8 cellular contexts compared by ENCODE assay signal in genomic region chr14:23631702-23632460, GRCh38. TPM values are rescaled to one million over a fixed set of nuclear protein-coding genes. Genes with fewer than 3 reads are reported as not detected.
DNase-seq lines count a peak whose midpoint lies in the region; ATAC-seq and TF ChIP-seq lines count a peak whose summit lies in the region.

No MANE protein-coding gene starts in this region.

- peak overlapping the region; percentile 4 for H3K27ac Mint-ChIP-seq in CD4-positive, alpha-beta T cell
- H3K27ac Mint-ChIP-seq in activated naive CD8-positive, alpha-beta T cell = no peak overlapping the region

- peak overlapping the region; percentile 53 for H2BK5ac ChIP-seq in trophoblast cell (ENCODE audit: low read depth, low read length, poor library complexity)

- peak overlapping the region; percentile 58 for H3K4me3 Mint-ChIP-seq in CD4-positive, alpha-beta T cell
- H3K4me3 Mint-ChIP-seq in activated naive CD8-positive, alpha-beta T cell = peak overlapping the region; percentile 69

- H3K4me1 ChIP-seq in trophoblast cell (ENCODE audit: control insufficient read depth in 1 of 2, insufficient read depth in 2 of 2, low read length in 2 of 2) (peaks cover 8 to 11% of the 10 kb centered on the region in 2 experiments), thyroid gland (peaks cover 0 to 4% of the 10 kb centered on the region in 2 donors)

- no peak overlapping the region for H4K12ac ChIP-seq in trophoblast cell (ENCODE audit: low read depth, low read length)

- H2AFZ ChIP-seq in trophoblast cell (ENCODE audit: insufficient read depth, low read length, poor library complexity) = no peak overlapping the region

- peak; percentile 83 for ATAC-seq in CD4-positive, alpha-beta T cell (ENCODE audit: poor library complexity)
- ATAC-seq in GM21367 (IDR thresholded peaks at IDR 0.05; ENCODE audit: unreplicated experiment) (peak; percentile 55), SK-N-SH treated with all-trans-retinoic acid at 6 μM for 48 hours (peak; percentile 95)

- no peaks in the 10 kb centered on the region for H3K36me3 Mint-ChIP-seq in CD4-positive, alpha-beta T cell (ENCODE audit: low read depth)
- H3K36me3 Mint-ChIP-seq in activated naive CD8-positive, alpha-beta T cell = no peaks in the 10 kb centered on the region

- H4K8ac ChIP-seq in trophoblast cell (ENCODE audit: low read depth, low read length) = no peak overlapping the region

- H4K91ac ChIP-seq in trophoblast cell (ENCODE audit: low read depth, low read length) = peak overlapping the region; percentile 69

- no CpG with 5 or more reads among the region's 8 CpGs for WGBS in trophoblast cell (ENCODE audit: extremely low coverage, insufficient coverage, insufficient read length)
- 18 to 28% methylated on average over 8 of the region's 8 CpGs for WGBS in thyroid gland, 2 donors

- no peak overlapping the region for H2AK5ac ChIP-seq in trophoblast cell (ENCODE audit: low read length)

- H3K4ac ChIP-seq in trophoblast cell (ENCODE audit: low read depth, low read length) = no peak overlapping the region

- H3K4me2 ChIP-seq in trophoblast cell (ENCODE audit: low read length) = no peak overlapping the region

- H3K9me3 Mint-ChIP-seq in CD4-positive, alpha-beta T cell = no peaks in the 10 kb centered on the region
- H3K9me3 Mint-ChIP-seq in activated naive CD8-positive, alpha-beta T cell (ENCODE audit: low read depth) = no peaks in the 10 kb centered on the region

- peak; percentile 99 for TF ChIP-seq CTCF in CD4-positive, alpha-beta T cell (IDR thresholded peaks at IDR 0.05)
- peak; percentile 69 to 91 (median 81) for TF ChIP-seq CTCF in thyroid gland (IDR thresholded peaks at IDR 0.05)

- peaks cover 6% of the 10 kb centered on the region for H3K4me1 Mint-ChIP-seq in CD4-positive, alpha-beta T cell (ENCODE audit: low read depth)
- peaks cover 5% of the 10 kb centered on the region for H3K4me1 Mint-ChIP-seq in activated naive CD8-positive, alpha-beta T cell (ENCODE audit: low read depth)

- no peaks in the 10 kb centered on the region for H3K27me3 ChIP-seq in CD4-positive, alpha-beta T cell (ENCODE audit: control insufficient read depth, insufficient read depth, low read length)
- H3K27me3 ChIP-seq in trophoblast cell (ENCODE audit: insufficient read depth, low read length) (no peaks in the 10 kb centered on the region), thyroid gland (no peaks in the 10 kb centered on the region)

- H3K79me1 ChIP-seq in trophoblast cell (ENCODE audit: low read length) = peaks cover 3% of the 10 kb centered on the region

- H3K4me3 ChIP-seq in trophoblast cell (ENCODE audit: low read depth, low read length) = no peak overlapping the region
- no peak overlapping the region for H3K4me3 ChIP-seq in thyroid gland (replicated peaks in 1 of 3)

- H3K9me3 ChIP-seq in CD4-positive, alpha-beta T cell (ENCODE audit: control insufficient read depth, low read length) = no peaks in the 10 kb centered on the region
- peaks cover 6% of the 10 kb centered on the region for H3K9me3 ChIP-seq in trophoblast cell (ENCODE audit: insufficient read depth, low read depth, low read length)
- no peaks in the 10 kb centered on the region for H3K9me3 ChIP-seq in thyroid gland

- no peak overlapping the region for H3K23ac ChIP-seq in trophoblast cell (ENCODE audit: low read length)

- H3K27me3 Mint-ChIP-seq in CD4-positive, alpha-beta T cell = no peaks in the 10 kb centered on the region
- H3K27me3 Mint-ChIP-seq in activated naive CD8-positive, alpha-beta T cell = no peaks in the 10 kb centered on the region

- no peak for TF ChIP-seq POLR2A in thyroid gland (IDR thresholded peaks at IDR 0.05)

- H3K18ac ChIP-seq in trophoblast cell (ENCODE audit: low read length) = no peak overlapping the region

- H3K36me3 ChIP-seq in trophoblast cell (ENCODE audit: control insufficient read depth in 1 of 2, insufficient read depth in 2 of 2, low read length in 2 of 2) (no peaks in the 10 kb centered on the region), thyroid gland (no peaks in the 10 kb centered on the region)

- intact Hi-C loops in CD4-positive, alpha-beta T cell (cut with DNase I, micrococcal nuclease) = loop anchor here (1.0 to 5.0 kb wide), 7 partner anchors 43 to 470 kb away; no protein-coding TSS in a partner anchor
- intact Hi-C loops in head of caudate nucleus (cut with DNase I) = loop anchor here (10.0 kb wide), 1 partner anchor 303 kb away; no protein-coding TSS in a partner anchor
- intact Hi-C loops in thyroid gland (cut with DNase I) = no loop called here

- H2BK120ac ChIP-seq in trophoblast cell (ENCODE audit: insufficient read depth, low read length, poor library complexity) = peak overlapping the region; percentile 13

- CTCF ChIA-PET in CD4-positive, alpha-beta T cell (lab: Charles Lee) = interaction anchor here (0.9 to 1.3 kb wide), 7 partner anchors 8 to 299 kb away, joined by 3 to 7 read pairs (median 4); no protein-coding TSS in a partner anchor

- peak overlapping the region; percentile 27 for H2BK12ac ChIP-seq in trophoblast cell (ENCODE audit: low read length)

- H3K9ac ChIP-seq in trophoblast cell (ENCODE audit: low read length) = no peak overlapping the region

- H3K14ac ChIP-seq in trophoblast cell (ENCODE audit: low read length) = no peak overlapping the region

- POLR2A ChIA-PET in CD4-positive, alpha-beta T cell (lab: Charles Lee) = interaction anchor here (1.0 to 1.8 kb wide), 3 partner anchors 21 to 529 kb away, joined by 4 to 9 read pairs (median 8); partner anchors contain the start of gene IRF9

- DNase-seq in CD4-positive, alpha-beta T cell = peak; percentile 53 to 77 (median 60)
- DNase-seq in M059J (ENCODE audit: low read depth) = peak; percentile 67
- peak; percentile 34 to 92 (median 85) for DNase-seq in head of caudate nucleus
- peak; percentile 60 to 89 for DNase-seq in trophoblast cell
- peak; percentile 44 to 77 for DNase-seq in thyroid gland

- H3K27ac ChIP-seq in CD4-positive, alpha-beta T cell (ENCODE audit: low read depth, low read length) = no peak overlapping the region
- H3K27ac ChIP-seq in trophoblast cell (ENCODE audit: low read depth, low read length) (peak overlapping the region; percentile 1), thyroid gland (no peak overlapping the region)

- H3K79me2 ChIP-seq in trophoblast cell (ENCODE audit: control insufficient read depth, insufficient read depth, low read length, poor library complexity) = no peaks in the 10 kb centered on the region

TF ChIP-seq in SK-N-SH treated with all-trans-retinoic acid at 6 μM for 48 hours, 23 proteins besides CTCF, POLR2A, EP300 and RAD21:
- TF ChIP-seq PATZ1 (CRISPR knock-in tag; IDR thresholded peaks at IDR 0.05; ENCODE audit: borderline replicate concordance) (no peak), OSR1 (CRISPR knock-in tag; IDR thresholded peaks at IDR 0.05) (no peak), ZFP30 (CRISPR knock-in tag; IDR thresholded peaks at IDR 0.05) (no peak), ARNTL (CRISPR knock-in tag; IDR thresholded peaks at IDR 0.05; ENCODE audit: borderline replicate concordance, low read depth) (no peak), RARB (CRISPR knock-in tag; IDR thresholded peaks at IDR 0.05) (no peak), BACH2 (CRISPR knock-in tag; IDR thresholded peaks at IDR 0.05; ENCODE audit: borderline replicate concordance) (no peak), CREB5 (CRISPR knock-in tag; IDR thresholded peaks at IDR 0.05; ENCODE audit: low read depth) (no peak), ISL1 (CRISPR knock-in tag; IDR thresholded peaks at IDR 0.05) (no peak), CSDC2 (CRISPR knock-in tag; IDR thresholded peaks at IDR 0.05) (no peak)

RNA-seq across cellular contexts. Expression of gene DHRS2, which starts 4.3 kb away (rescaled TPM):
- under 1 TPM in 1 of 2 experiments, not detected in 1; 0.27 TPM for total RNA-seq in CD4-positive, alpha-beta T cell
- 11.9 and 16.8 TPM in 2 replicates for total RNA-seq in M059J (2014; rRNA removed; shearing (Covaris generic))
- 13.6 and 14.0 TPM in 2 replicates for polyA plus RNA-seq in trophoblast cell (2013)
- not detected for total RNA-seq in thyroid gland

RNA-seq across cellular contexts. Expression of gene JPH4, which starts 53.3 kb away (rescaled TPM):
- not detected for total RNA-seq in CD4-positive, alpha-beta T cell
- total RNA-seq in M059J (2014; rRNA removed; shearing (Covaris generic)) = 0.10 TPM in 1 of 2 replicates, not detected in the other
- polyA plus RNA-seq in trophoblast cell (2013) = 0.03 TPM in 1 of 2 replicates, not detected in the other
- under 1 TPM in 3 of 4 donors, not detected in 1; 0.11 to 0.54 (median 0.27) TPM for total RNA-seq in thyroid gland

Comparison
In these comparisons a context has a peak if more than half of its experiments do, and no peak if none do; other contexts are left out.
1. RNA of gene DHRS2, which starts 4.3 kb away (total RNA-seq): 11.9 to 16.8 TPM in M059J; 0.27 TPM in CD4-positive, alpha-beta T cell and not detected in thyroid gland; every median in the first group is over 10 times any median in the second.
2. Peak in every context shown above with its lines, with median percentiles within 50 percentile points of each other: ATAC-seq and DNase-seq.